ENCODE assay signal across 1 cellular context in genomic region chr3:73433681-73434080, GRCh38.
TF ChIP-seq lines count a peak whose summit lies in the region.

No MANE protein-coding gene starts in this region.

TF ChIP-seq in GM23338, 12 proteins besides CTCF, POLR2A, EP300 and RAD21 (continued from another document):
- TF ChIP-seq, protein P1, sequence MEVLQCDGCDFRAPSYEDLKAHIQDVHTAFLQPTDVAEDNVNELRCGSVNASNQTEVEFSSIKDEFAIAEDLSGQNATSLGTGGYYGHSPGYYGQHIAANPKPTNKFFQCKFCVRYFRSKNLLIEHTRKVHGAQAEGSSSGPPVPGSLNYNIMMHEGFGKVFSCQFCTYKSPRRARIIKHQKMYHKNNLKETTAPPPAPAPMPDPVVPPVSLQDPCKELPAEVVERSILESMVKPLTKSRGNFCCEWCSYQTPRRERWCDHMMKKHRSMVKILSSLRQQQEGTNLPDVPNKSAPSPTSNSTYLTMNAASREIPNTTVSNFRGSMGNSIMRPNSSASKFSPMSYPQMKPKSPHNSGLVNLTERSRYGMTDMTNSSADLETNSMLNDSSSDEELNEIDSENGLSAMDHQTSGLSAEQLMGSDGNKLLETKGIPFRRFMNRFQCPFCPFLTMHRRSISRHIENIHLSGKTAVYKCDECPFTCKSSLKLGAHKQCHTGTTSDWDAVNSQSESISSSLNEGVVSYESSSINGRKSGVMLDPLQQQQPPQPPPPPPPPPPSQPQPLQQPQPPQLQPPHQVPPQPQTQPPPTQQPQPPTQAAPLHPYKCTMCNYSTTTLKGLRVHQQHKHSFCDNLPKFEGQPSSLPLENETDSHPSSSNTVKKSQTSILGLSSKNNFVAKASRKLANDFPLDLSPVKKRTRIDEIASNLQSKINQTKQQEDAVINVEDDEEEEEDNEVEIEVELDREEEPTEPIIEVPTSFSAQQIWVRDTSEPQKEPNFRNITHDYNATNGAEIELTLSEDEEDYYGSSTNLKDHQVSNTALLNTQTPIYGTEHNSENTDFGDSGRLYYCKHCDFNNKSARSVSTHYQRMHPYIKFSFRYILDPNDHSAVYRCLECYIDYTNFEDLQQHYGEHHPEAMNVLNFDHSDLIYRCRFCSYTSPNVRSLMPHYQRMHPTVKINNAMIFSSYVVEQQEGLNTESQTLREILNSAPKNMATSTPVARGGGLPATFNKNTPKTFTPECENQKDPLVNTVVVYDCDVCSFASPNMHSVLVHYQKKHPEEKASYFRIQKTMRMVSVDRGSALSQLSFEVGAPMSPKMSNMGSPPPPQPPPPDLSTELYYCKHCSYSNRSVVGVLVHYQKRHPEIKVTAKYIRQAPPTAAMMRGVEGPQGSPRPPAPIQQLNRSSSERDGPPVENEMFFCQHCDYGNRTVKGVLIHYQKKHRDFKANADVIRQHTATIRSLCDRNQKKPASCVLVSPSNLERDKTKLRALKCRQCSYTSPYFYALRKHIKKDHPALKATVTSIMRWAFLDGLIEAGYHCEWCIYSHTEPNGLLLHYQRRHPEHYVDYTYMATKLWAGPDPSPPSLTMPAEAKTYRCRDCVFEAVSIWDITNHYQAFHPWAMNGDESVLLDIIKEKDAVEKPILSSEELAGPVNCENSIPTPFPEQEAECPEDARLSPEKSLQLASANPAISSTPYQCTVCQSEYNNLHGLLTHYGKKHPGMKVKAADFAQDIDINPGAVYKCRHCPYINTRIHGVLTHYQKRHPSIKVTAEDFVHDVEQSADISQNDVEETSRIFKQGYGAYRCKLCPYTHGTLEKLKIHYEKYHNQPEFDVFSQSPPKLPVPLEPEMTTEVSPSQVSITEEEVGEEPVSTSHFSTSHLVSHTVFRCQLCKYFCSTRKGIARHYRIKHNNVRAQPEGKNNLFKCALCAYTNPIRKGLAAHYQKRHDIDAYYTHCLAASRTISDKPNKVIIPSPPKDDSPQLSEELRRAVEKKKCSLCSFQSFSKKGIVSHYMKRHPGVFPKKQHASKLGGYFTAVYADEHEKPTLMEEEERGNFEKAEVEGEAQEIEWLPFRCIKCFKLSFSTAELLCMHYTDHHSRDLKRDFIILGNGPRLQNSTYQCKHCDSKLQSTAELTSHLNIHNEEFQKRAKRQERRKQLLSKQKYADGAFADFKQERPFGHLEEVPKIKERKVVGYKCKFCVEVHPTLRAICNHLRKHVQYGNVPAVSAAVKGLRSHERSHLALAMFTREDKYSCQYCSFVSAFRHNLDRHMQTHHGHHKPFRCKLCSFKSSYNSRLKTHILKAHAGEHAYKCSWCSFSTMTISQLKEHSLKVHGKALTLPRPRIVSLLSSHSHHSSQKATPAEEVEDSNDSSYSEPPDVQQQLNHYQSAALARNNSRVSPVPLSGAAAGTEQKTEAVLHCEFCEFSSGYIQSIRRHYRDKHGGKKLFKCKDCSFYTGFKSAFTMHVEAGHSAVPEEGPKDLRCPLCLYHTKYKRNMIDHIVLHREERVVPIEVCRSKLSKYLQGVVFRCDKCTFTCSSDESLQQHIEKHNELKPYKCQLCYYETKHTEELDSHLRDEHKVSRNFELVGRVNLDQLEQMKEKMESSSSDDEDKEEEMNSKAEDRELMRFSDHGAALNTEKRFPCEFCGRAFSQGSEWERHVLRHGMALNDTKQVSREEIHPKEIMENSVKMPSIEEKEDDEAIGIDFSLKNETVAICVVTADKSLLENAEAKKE (CRISPR knock-in tag; IDR thresholded peaks at IDR 0.05) = no peak
- no peak for TF ChIP-seq CREB1 (CRISPR knock-in tag; IDR thresholded peaks at IDR 0.05; ENCODE audit: low read depth)
- no peak for TF ChIP-seq NANOG (IDR thresholded peaks at IDR 0.05; ENCODE audit: borderline replicate concordance)
- no peak for TF ChIP-seq JUNB (IDR thresholded peaks at IDR 0.05; ENCODE audit: unreplicated experiment)
- TF ChIP-seq ZNF331 (CRISPR knock-in tag; IDR thresholded peaks at IDR 0.05; ENCODE audit: low read depth) = no peak
- TF ChIP-seq, protein P2, sequence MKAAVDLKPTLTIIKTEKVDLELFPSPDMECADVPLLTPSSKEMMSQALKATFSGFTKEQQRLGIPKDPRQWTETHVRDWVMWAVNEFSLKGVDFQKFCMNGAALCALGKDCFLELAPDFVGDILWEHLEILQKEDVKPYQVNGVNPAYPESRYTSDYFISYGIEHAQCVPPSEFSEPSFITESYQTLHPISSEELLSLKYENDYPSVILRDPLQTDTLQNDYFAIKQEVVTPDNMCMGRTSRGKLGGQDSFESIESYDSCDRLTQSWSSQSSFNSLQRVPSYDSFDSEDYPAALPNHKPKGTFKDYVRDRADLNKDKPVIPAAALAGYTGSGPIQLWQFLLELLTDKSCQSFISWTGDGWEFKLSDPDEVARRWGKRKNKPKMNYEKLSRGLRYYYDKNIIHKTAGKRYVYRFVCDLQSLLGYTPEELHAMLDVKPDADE (IDR thresholded peaks at IDR 0.05) = no peak
- TF ChIP-seq ZNF114 (CRISPR knock-in tag; IDR thresholded peaks at IDR 0.05) = no peak
TF ChIP-seq in GM23338: peak in this region for 0.
